29 cellular contexts compared by ENCODE assay signal in the genomic region with DNA sequence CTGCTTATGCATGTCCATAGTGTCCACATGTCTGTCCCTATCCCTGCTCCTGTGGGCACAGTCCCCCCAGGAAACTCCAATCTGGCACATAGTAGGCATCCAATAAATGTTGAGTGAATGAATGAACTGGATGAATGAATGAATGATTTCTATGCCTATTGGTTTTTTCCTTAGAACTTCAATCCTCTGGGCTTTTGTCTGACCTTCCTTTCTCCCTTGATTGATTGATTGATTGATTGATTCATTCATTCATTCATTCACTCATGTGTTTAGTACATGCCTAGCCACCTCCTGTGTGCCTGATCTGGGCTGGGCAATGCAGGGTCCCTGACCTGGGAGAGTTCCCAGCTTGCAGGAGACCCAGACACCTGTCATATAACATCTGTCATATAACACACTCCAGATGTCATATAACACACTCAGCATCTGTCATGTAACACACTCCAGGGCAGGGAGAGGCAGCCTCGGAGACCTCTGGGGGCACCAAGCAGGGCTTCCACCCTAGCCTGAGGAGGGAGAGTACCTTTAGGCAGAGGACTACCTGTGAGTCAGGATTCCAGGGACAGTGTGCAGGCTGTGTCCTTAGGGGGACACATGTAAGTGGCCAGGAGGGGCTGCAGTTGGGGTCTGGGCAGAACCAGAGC. TPM values are rescaled to one million over a fixed set of nuclear protein-coding genes. Genes with fewer than 3 reads are reported as not detected.
A peak's percentile ranks its signal among the peaks of the same experiment; 100 is the strongest.
DNase-seq lines count a peak whose midpoint lies in the region; ATAC-seq and TF ChIP-seq lines count a peak whose summit lies in the region.
"Had no signal": no experiment of that assay in that cellular context is flagged by ENCODE, and none has a peak within 500 bp of the region (broad histone marks: within the 10 kb centered on the region; RNA-seq: fewer than 3 reads in every experiment).

No MANE protein-coding gene starts in this region.

- H3K4me3 ChIP-seq in HEK293 (ENCODE audit: low read depth, low read length) (no peak overlapping the region), OCI-LY3 (ENCODE audit: low read length) (peak overlapping the region; percentile 62), neural progenitor cell (no peak overlapping the region)
- H3K4me3 ChIP-seq: gastrocnemius medialis, hepatocyte, skin epidermis, vagina had no signal

- no peak for ATAC-seq in GM21737 (IDR thresholded peaks at IDR 0.05; ENCODE audit: unreplicated experiment)
- ATAC-seq: gastrocnemius medialis had no signal

- H3K36me3 ChIP-seq in HEK293 (ENCODE audit: control insufficient read depth in 2 of 2, insufficient read depth in 1 of 2, low read length in 2 of 2), result no peaks in the 10 kb centered on the region
- H3K36me3 ChIP-seq in OCI-LY3 (replicated peaks; ENCODE audit: low read depth, low read length), result no peaks in the 10 kb centered on the region
- no peaks in the 10 kb centered on the region for H3K36me3 ChIP-seq in neural progenitor cell
- H3K36me3 ChIP-seq: gastrocnemius medialis, vagina had no signal

- H3K79me2 ChIP-seq in OCI-LY3 (ENCODE audit: low read length), result peaks cover 14% of the 10 kb centered on the region; the same call in 1 of the 2 replicates
- no peaks in the 10 kb centered on the region for H3K79me2 ChIP-seq in neural progenitor cell (ENCODE audit: low read depth)
- H3K79me2 ChIP-seq: hepatocyte, parathyroid adenoma had no signal

- H3K27ac Mint-ChIP-seq in neural progenitor cell, result peak overlapping the region; percentile 71
- H3K27ac Mint-ChIP-seq: activated CD4-positive, alpha-beta T cell treated with anti-CD3 and anti-CD28 coated beads for 36 hours; activated CD8-positive, alpha-beta T cell treated with anti-CD3 and anti-CD28 coated beads for 36 hours; activated naive CD4-positive, alpha-beta T cell treated with anti-CD3 and anti-CD28 coated beads, Interleukin-2, amount 50 U/mL, for 24 hours; activated T-helper 2 cell treated with anti-CD3 and anti-CD28 coated beads, Interferon-gamma antibody, Interleukin-2, Interleukin-4, amounts not matched to agents 10 μg/mL and 5 μg/mL and 100 μg/mL, durations not matched to agents 14 hours and 24 hours and 36 hours had no signal

- H4K20me1 ChIP-seq in OCI-LY3 (ENCODE audit: insufficient read depth, low read length) (no peaks in the 10 kb centered on the region), neural progenitor cell (ENCODE audit: low read depth) (no peaks in the 10 kb centered on the region)

- H3K9me3 Mint-ChIP-seq in neural progenitor cell, result no peaks in the 10 kb centered on the region
- H3K9me3 Mint-ChIP-seq: activated CD8-positive, alpha-beta T cell treated with anti-CD3 and anti-CD28 coated beads for 36 hours; activated naive CD4-positive, alpha-beta T cell treated with anti-CD3 and anti-CD28 coated beads, Interleukin-2, amount 50 U/mL, for 24 hours; activated T-helper 2 cell treated with anti-CD3 and anti-CD28 coated beads, Interferon-gamma antibody, Interleukin-2, Interleukin-4, amounts not matched to agents 10 μg/mL and 5 μg/mL and 100 μg/mL, durations not matched to agents 14 hours and 24 hours and 36 hours; neural crest cell; stimulated activated naive CD8-positive, alpha-beta T cell treated with anti-CD3 and anti-CD28 coated beads, Interleukin-15, amount 100 ng/mL, for 72 hours had no signal

- no peak overlapping the region for H2AFZ ChIP-seq in OCI-LY3 (ENCODE audit: low read depth, low read length)
- no peak overlapping the region for H2AFZ ChIP-seq in neural progenitor cell (replicated peaks)
- H2AFZ ChIP-seq: hepatocyte, parathyroid adenoma had no signal

- TF ChIP-seq CTCF in HEK293 (tag by site-specific recombination; IDR thresholded peaks at IDR 0.05), result no peak
- TF ChIP-seq CTCF in OCI-LY3 (IDR thresholded peaks at IDR 0.05; ENCODE audit: low read depth, low read length), result no peak
- no peak for TF ChIP-seq CTCF in neural progenitor cell (IDR thresholded peaks at IDR 0.05)

- CTCF ChIA-PET in HEK293 (lab: Yijun Ruan, JAX), result no interaction called here

- no peak overlapping the region for H3K4me3 Mint-ChIP-seq in neural progenitor cell
- H3K4me3 Mint-ChIP-seq: activated CD4-positive, alpha-beta T cell treated with anti-CD3 and anti-CD28 coated beads for 36 hours; activated CD8-positive, alpha-beta T cell treated with anti-CD3 and anti-CD28 coated beads for 36 hours; activated naive CD4-positive, alpha-beta T cell treated with anti-CD3 and anti-CD28 coated beads, Interleukin-2, amount 50 U/mL, for 24 hours; neural crest cell had no signal

- H3K27ac ChIP-seq in HEK293 (ENCODE audit: extremely low read depth, low read depth, low read length), result no peak overlapping the region
- H3K27ac ChIP-seq in OCI-LY3 (ENCODE audit: low read length), result peak overlapping the region; percentile 94
- H3K27ac ChIP-seq in neural progenitor cell, result no peak overlapping the region
- H3K27ac ChIP-seq: gastrocnemius medialis, hepatocyte, parathyroid adenoma, skin epidermis, vagina, VCaP had no signal

- H3K9ac ChIP-seq in OCI-LY3 (ENCODE audit: low read length) (peak overlapping the region; percentile 89), neural progenitor cell (no peak overlapping the region)
- H3K9ac ChIP-seq: parathyroid adenoma had no signal

- H3K4me2 ChIP-seq in OCI-LY3 (ENCODE audit: low read length) (peak overlapping the region; percentile 91), neural progenitor cell (no peak overlapping the region)
- H3K4me2 ChIP-seq: hepatocyte had no signal

- H3K27me3 Mint-ChIP-seq in neural progenitor cell (ENCODE audit: insufficient read depth, low read depth), result peaks cover 6% of the 10 kb centered on the region

- POLR2A ChIA-PET in HEK293 (lab: Yijun Ruan, JAX), result no interaction called here

- H3K27me3 ChIP-seq in OCI-LY3 (ENCODE audit: low read depth, low read length), result no peaks in the 10 kb centered on the region
- no peaks in the 10 kb centered on the region for H3K27me3 ChIP-seq in neural progenitor cell
- H3K27me3 ChIP-seq: vagina had no signal

- no peaks in the 10 kb centered on the region for H3K36me3 Mint-ChIP-seq in neural progenitor cell
- H3K36me3 Mint-ChIP-seq: activated naive CD4-positive, alpha-beta T cell treated with anti-CD3 and anti-CD28 coated beads, Interleukin-2, amount 50 U/mL, for 24 hours had no signal

- H3F3A ChIP-seq in neural progenitor cell (ENCODE audit: low read depth), result peaks cover 42% of the 10 kb centered on the region

- H3K4me1 ChIP-seq in HEK293 (ENCODE audit: control insufficient read depth, insufficient read depth, low read length) (0 out of 2 replicates have a peak, but pooled peaks cover 3% of the 10 kb centered on the region), OCI-LY3 (ENCODE audit: low read length) (peaks cover 64% of the 10 kb centered on the region), neural progenitor cell (peaks cover 44% of the 10 kb centered on the region)
- H3K4me1 ChIP-seq: gastrocnemius medialis, parathyroid adenoma had no signal

- peak; percentile 49 for DNase-seq in NCI-H82 (lab: John Stamatoyannopoulos, UW)
- no peak for DNase-seq in NCI-H82 treated with DMSO at 0.1 percent for 48 hours (lab: John Stamatoyannopoulos, UW; ENCODE audit: unreplicated experiment)
- DNase-seq in neural progenitor cell (ENCODE audit: low spot score), result no peak
- no peak for DNase-seq in OCI-M1 (lab: John Stamatoyannopoulos, UW)
- DNase-seq in stimulated activated CD4-positive, alpha-beta T cell treated with anti-CD3 and anti-CD28 coated beads, Interleukin-4, amount 100 ng/mL, for 1 hour, result no peak
- DNase-seq: activated CD8-positive, alpha-beta memory T cell treated with anti-CD3 and anti-CD28 coated beads, Interleukin-2, amount 50 U/mL, for 48 hours; Calu3; DND-41; gastrocnemius medialis; HCEC 1CT; NCI-H510A treated with DMSO at 0.1 percent for 48 hours; retina; T1000 had no signal

- H3K9me3 ChIP-seq in HEK293 (ENCODE audit: control insufficient read depth, insufficient read depth, low read depth, low read length) (no peaks in the 10 kb centered on the region), OCI-LY3 (ENCODE audit: insufficient read depth, low read length) (no peaks in the 10 kb centered on the region), neural progenitor cell (ENCODE audit: low read depth) (no peaks in the 10 kb centered on the region)
- H3K9me3 ChIP-seq: gastrocnemius medialis, vagina had no signal

- H3K4me1 Mint-ChIP-seq in neural progenitor cell, result peaks cover 40% of the 10 kb centered on the region

TF ChIP-seq in HEK293, 187 proteins besides CTCF, POLR2A, EP300 and RAD21:
- TF ChIP-seq ZNF514 (tag by site-specific recombination; IDR thresholded peaks at IDR 0.05) (no peak), AEBP2 (tag by site-specific recombination; IDR thresholded peaks at IDR 0.05; ENCODE audit: borderline replicate concordance) (no peak), ZNF24 (tag by site-specific recombination; IDR thresholded peaks at IDR 0.05) (peak; percentile 60; the same call in 1 of the 2 replicates)

RNA-seq across cellular contexts. Expression of gene VSTM2L, which starts 17.9 kb away (rescaled TPM):
- total RNA-seq in neural progenitor cell (ENCODE audit: low replicate concordance), result 2.9 and 13.8 TPM in 2 replicates
- total RNA-seq: activated CD4-positive, alpha-beta T cell treated with anti-CD3 and anti-CD28 coated beads for 36 hours; activated CD8-positive, alpha-beta T cell treated with anti-CD3 and anti-CD28 coated beads for 36 hours; endothelial cell of umbilical vein; HT-29; vagina had no signal
